In genomic region chr19:22335716-22336115, GRCh38 we compare ENCODE assay signal across 24 cellular contexts. TPM values are rescaled to one million over a fixed set of nuclear protein-coding genes. Genes with fewer than 3 reads are reported as not detected.
A peak's percentile ranks its signal among the peaks of the same experiment; 100 is the strongest.
DNase-seq lines count a peak whose midpoint lies in the region; ATAC-seq and TF ChIP-seq lines count a peak whose summit lies in the region.
"Had no signal": no experiment of that assay in that cellular context is flagged by ENCODE, and none has a peak within 500 bp of the region (broad histone marks: within the 10 kb centered on the region; RNA-seq: fewer than 3 reads in every experiment).

No MANE protein-coding gene starts in this region.

- no peak overlapping the region for H3K27ac ChIP-seq in coronary artery
- H3K27ac ChIP-seq: A549; BLaER1 treated with 17β-estradiol and CSF1 and Interleukin-3, amounts not matched to agents 10 nM and 100 nM had no signal

- H3K36me3 Mint-ChIP-seq in stimulated activated effector memory CD8-positive, alpha-beta T cell treated with anti-CD3 and anti-CD28 coated beads, Interleukin-12 subunit alpha, Interleukin-12 subunit beta, amount 100 ng/mL, for 72 hours = no peaks in the 10 kb centered on the region
- H3K36me3 Mint-ChIP-seq: CD14-positive monocyte; CD8-positive, alpha-beta memory T cell had no signal

- no peak overlapping the region for H3K27ac Mint-ChIP-seq in stimulated activated effector memory CD8-positive, alpha-beta T cell treated with anti-CD3 and anti-CD28 coated beads, Interleukin-12 subunit alpha, Interleukin-12 subunit beta, amount 100 ng/mL, for 72 hours
- H3K27ac Mint-ChIP-seq: CD4-positive, alpha-beta T cell; CD8-positive, alpha-beta memory T cell; H9 had no signal

- H3K4me1 Mint-ChIP-seq in stimulated activated effector memory CD8-positive, alpha-beta T cell treated with anti-CD3 and anti-CD28 coated beads, Interleukin-12 subunit alpha, Interleukin-12 subunit beta, amount 100 ng/mL, for 72 hours = no peaks in the 10 kb centered on the region
- H3K4me1 Mint-ChIP-seq: CD14-positive monocyte; CD8-positive, alpha-beta memory T cell; H9 had no signal

- peak; percentile 40 for ATAC-seq in stimulated activated effector memory CD8-positive, alpha-beta T cell treated with anti-CD3 and anti-CD28 coated beads, Interleukin-12 subunit alpha, Interleukin-12 subunit beta, amount 100 ng/mL, for 72 hours
- ATAC-seq in HG03432 (IDR thresholded peaks at IDR 0.05; ENCODE audit: unreplicated experiment) (no peak), GM21381 (IDR thresholded peaks at IDR 0.05; ENCODE audit: unreplicated experiment) (no peak)
- ATAC-seq: A549, GM12878, HCT116 had no signal

- H3K4me3 Mint-ChIP-seq in stimulated activated effector memory CD8-positive, alpha-beta T cell treated with anti-CD3 and anti-CD28 coated beads, Interleukin-12 subunit alpha, Interleukin-12 subunit beta, amount 100 ng/mL, for 72 hours = no peak overlapping the region
- H3K4me3 Mint-ChIP-seq: CD14-positive monocyte; CD4-positive, alpha-beta T cell; CD8-positive, alpha-beta memory T cell; H9 had no signal

- TF ChIP-seq CTCF in coronary artery (IDR thresholded peaks at IDR 0.05) = no peak

- DNase-seq in RKO (ENCODE audit: low spot score) (peak; percentile 61), coronary artery (ENCODE audit: low spot score) (peak; percentile 38), ureter (ENCODE audit: low spot score) (peak; percentile 9), amniotic stem cell (lab: John Stamatoyannopoulos, UW) (no peak)
- DNase-seq in stimulated activated effector memory CD8-positive, alpha-beta T cell treated with anti-CD3 and anti-CD28 coated beads, Interleukin-12 subunit alpha, Interleukin-12 subunit beta, amount 100 ng/mL, for 72 hours (ENCODE audit: low spot score in 2 of 2) = peak in 1 of 2 donors; percentile 15
- DNase-seq: 8988T; ACHN; AML-193; BE2C; CD4-positive, alpha-beta T cell; CD8-positive, alpha-beta memory T cell; DMS 273 treated with DMSO at 0.1 percent for 48 hours; DMS79; EL; GDM1; H9 had no signal

- no peak overlapping the region for H3K4me3 ChIP-seq in coronary artery
- H3K4me3 ChIP-seq: A549; BLaER1 treated with 17β-estradiol and CSF1 and Interleukin-3, amounts not matched to agents 10 nM and 100 nM; GM12878 had no signal

- H3K9me3 Mint-ChIP-seq in stimulated activated effector memory CD8-positive, alpha-beta T cell treated with anti-CD3 and anti-CD28 coated beads, Interleukin-12 subunit alpha, Interleukin-12 subunit beta, amount 100 ng/mL, for 72 hours = peaks cover 7% of the 10 kb centered on the region

RNA-seq across cellular contexts. Expression of gene ZNF729, which starts 49.5 kb away (rescaled TPM):
- not detected for total RNA-seq in ureter
- total RNA-seq: CD4-positive, alpha-beta T cell; CD8-positive, alpha-beta memory T cell; GM12878; H1; H9 had no signal
